Comparison of ENCODE assay signal across 8 cellular contexts in the genomic region with DNA sequence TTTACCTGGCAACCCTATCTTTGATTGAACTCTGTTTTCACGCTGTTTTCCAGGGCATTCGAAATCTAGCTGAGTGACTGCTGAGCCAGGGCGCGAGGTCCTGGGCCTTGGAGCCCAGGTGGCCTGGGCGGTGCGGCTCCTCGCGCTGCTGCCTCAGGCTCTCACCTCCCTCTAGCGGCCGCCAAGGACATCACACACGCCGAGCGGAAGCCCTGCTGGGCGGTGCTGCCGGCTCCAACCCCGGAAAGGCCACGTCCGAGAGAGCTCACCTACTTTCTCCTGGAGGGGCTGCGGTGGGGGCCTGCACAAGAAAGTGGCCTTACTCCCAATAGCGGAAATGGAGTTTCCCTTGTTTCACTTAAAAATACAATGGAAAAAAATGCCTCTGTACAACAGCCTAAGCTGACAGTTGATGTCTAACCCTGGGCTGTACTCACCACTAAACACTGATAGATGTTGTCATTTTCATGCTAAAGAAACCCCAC.
A peak's percentile ranks its signal among the peaks of the same experiment; 100 is the strongest.
DNase-seq lines count a peak whose midpoint lies in the region; ATAC-seq and TF ChIP-seq lines count a peak whose summit lies in the region.

No MANE protein-coding gene starts in this region.

- H3K36me3 ChIP-seq in ACC112 (ENCODE audit: insufficient read depth, low read length): no peaks in the 10 kb centered on the region
- H3K36me3 ChIP-seq in body of pancreas (replicated peaks in 1 of 2; ENCODE audit: insufficient read depth in 1 of 2, low read depth in 2 of 2): no peaks in the 10 kb centered on the region
- no peaks in the 10 kb centered on the region for H3K36me3 ChIP-seq in iPS-20b (ENCODE audit: insufficient read depth, low read depth, low read length)

- peak overlapping the region; percentile 62 for H3K4me3 ChIP-seq in ACC112 (ENCODE audit: low read depth, low read length)
- H3K4me3 ChIP-seq in body of pancreas: no peak overlapping the region
- H3K4me3 ChIP-seq in iPS-20b (ENCODE audit: low read length): peak overlapping the region; percentile 34

- no peak overlapping the region for H3K9ac ChIP-seq in iPS-20b (ENCODE audit: low read depth, low read length)

- intact Hi-C loops in body of pancreas (cut with DNase I): loop anchor here (5.0 kb wide), 1 partner anchor 87 kb away; no protein-coding TSS in a partner anchor

- H3K9me3 ChIP-seq in body of pancreas: no peaks in the 10 kb centered on the region
- H3K9me3 ChIP-seq in iPS-20b (ENCODE audit: insufficient read depth, low read depth, low read length): no peaks in the 10 kb centered on the region

- 0 to 1% methylated on average over 14 to 20 of the region's 20 CpGs for WGBS in body of pancreas, 2 donors

- peak; percentile 99 for ATAC-seq in GM18517 (IDR thresholded peaks at IDR 0.05; ENCODE audit: unreplicated experiment)
- ATAC-seq in HG03039 (IDR thresholded peaks at IDR 0.05; ENCODE audit: unreplicated experiment): peak; percentile 100
- peak; percentile 97 for ATAC-seq in body of pancreas

- peak; percentile 86 to 96 (median 91) for TF ChIP-seq CTCF in body of pancreas (IDR thresholded peaks at IDR 0.05)

- H3K27me3 ChIP-seq in ACC112 (ENCODE audit: insufficient read depth, low read length): no peaks in the 10 kb centered on the region
- H3K27me3 ChIP-seq in body of pancreas: no peaks in the 10 kb centered on the region
- no peaks in the 10 kb centered on the region for H3K27me3 ChIP-seq in iPS-20b (ENCODE audit: insufficient read depth, low read length)

- H3K4me1 ChIP-seq in ACC112 (ENCODE audit: control insufficient read depth, insufficient read depth, low read length, unreplicated experiment): peaks cover 4% of the 10 kb centered on the region
- peaks cover 48% of the 10 kb centered on the region for H3K4me1 ChIP-seq in body of pancreas
- H3K4me1 ChIP-seq in iPS-20b (ENCODE audit: insufficient read depth, low read length): peaks cover 3% of the 10 kb centered on the region; the same call in 1 of the 2 replicates

- no peak overlapping the region for H3K27ac ChIP-seq in ACC112 (ENCODE audit: low read depth, low read length)
- peak overlapping the region in 3 of 4 donors; percentile 24 to 76 (median 57) for H3K27ac ChIP-seq in body of pancreas
- no peak overlapping the region for H3K27ac ChIP-seq in iPS-20b (ENCODE audit: low read length)

- H2AFZ ChIP-seq in ACC112 (ENCODE audit: low read length, unreplicated experiment): peak overlapping the region; percentile 88

- TF ChIP-seq POLR2A in body of pancreas (IDR thresholded peaks at IDR 0.05): no peak

- DNase-seq in NCI-H2029 treated with DMSO at 0.1 percent for 48 hours (lab: John Stamatoyannopoulos, UW): peak; percentile 66
- DNase-seq in UCSD-AML1 (lab: John Stamatoyannopoulos, UW; ENCODE audit: unreplicated experiment): peak; percentile 73
- peak; percentile 87 to 90 (median 89) for DNase-seq in body of pancreas
- DNase-seq in smooth muscle cell of the brain vasculature (ENCODE audit: low read depth, low spot score): peak; percentile 28

- no peaks in the 10 kb centered on the region for H3K79me2 ChIP-seq in ACC112 (ENCODE audit: control insufficient read depth, insufficient read depth, low read length, unreplicated experiment)

Comparison
In these comparisons a context has a peak if more than half of its experiments do, and no peak if none do; other contexts are left out.
1. H3K27ac ChIP-seq: peak in body of pancreas (3 of 4); none in ACC112 (single experiment) and iPS-20b (single experiment).
2. H3K4me3 ChIP-seq: peak in ACC112 (single experiment) and iPS-20b (single experiment); none in body of pancreas (0 of 2).
3. DNase-seq: peak in every context shown above with its lines; median percentile 89 in body of pancreas; 73 in UCSD-AML1; 66 in NCI-H2029 treated with DMSO at 0.1 percent for 48 hours; 28 in smooth muscle cell of the brain vasculature.
4. Peak in every context shown above with its lines, with median percentiles within 50 percentile points of each other: ATAC-seq.